12 cellular contexts compared by ENCODE assay signal in genomic region chrX:1215123-1215823, GRCh38. TPM values are rescaled to one million over a fixed set of nuclear protein-coding genes. Genes with fewer than 3 reads are reported as not detected.
A peak's percentile ranks its signal among the peaks of the same experiment; 100 is the strongest.
DNase-seq lines count a peak whose midpoint lies in the region; ATAC-seq and TF ChIP-seq lines count a peak whose summit lies in the region.
"Had no signal": no experiment of that assay in that cellular context is flagged by ENCODE, and none has a peak within 500 bp of the region (broad histone marks: within the 10 kb centered on the region; RNA-seq: fewer than 3 reads in every experiment).

No MANE protein-coding gene starts in this region.

- POLR2A ChIA-PET in OCI-LY7 (lab: Charles Lee): no interaction called here

- H2AFZ ChIP-seq in OCI-LY7 (ENCODE audit: low read length): peak overlapping the region; percentile 30; the same call in 1 of the 2 replicates
- H2AFZ ChIP-seq: parathyroid adenoma had no signal

- H3K27me3 Mint-ChIP-seq in type B pancreatic cell: peaks cover 5% of the 10 kb centered on the region

- no peaks in the 10 kb centered on the region for H3K9me3 Mint-ChIP-seq in type B pancreatic cell

- H3K27ac Mint-ChIP-seq in type B pancreatic cell: no peak overlapping the region

- intact Hi-C loops in OCI-LY7 (cut with micrococcal nuclease; ENCODE audit: unreplicated experiment) (loop anchor here (1.0 kb wide), 1 partner anchor 9 kb away; no protein-coding TSS in a partner anchor), sigmoid colon (cut with DNase I) (no loop called here), left ventricle myocardium superior (cut with micrococcal nuclease) (no loop called here)

- TF ChIP-seq CTCF in OCI-LY7 (conservative IDR thresholded peaks at IDR 0.05; ENCODE audit: low read length) (no peak), sigmoid colon (IDR thresholded peaks at IDR 0.05) (no peak), type B pancreatic cell (conservative IDR thresholded peaks at IDR 0.05) (no peak)

- CTCF ChIA-PET in OCI-LY7 (lab: Charles Lee; ENCODE audit: unreplicated experiment): no interaction called here

- peak; percentile 68 for DNase-seq in OCI-LY7 (ENCODE audit: low spot score)
- peak; percentile 32 for DNase-seq in sigmoid colon
- DNase-seq in NCI-H2171 treated with DMSO at 0.1 percent for 48 hours (lab: John Stamatoyannopoulos, UW): no peak
- DNase-seq in left ventricle myocardium superior: no peak
- DNase-seq in type B pancreatic cell (ENCODE audit: extremely low spot score, unreplicated experiment): no peak
- DNase-seq: islet precursor cell, NCI-H1048 had no signal

- no peaks in the 10 kb centered on the region for H3K36me3 Mint-ChIP-seq in type B pancreatic cell

- no peak for TF ChIP-seq POLR2A in sigmoid colon (IDR thresholded peaks at IDR 0.05)

- H3K9me3 ChIP-seq in OCI-LY7 (ENCODE audit: low read length) (no peaks in the 10 kb centered on the region), sigmoid colon (no peaks in the 10 kb centered on the region)

- H3K79me2 ChIP-seq in OCI-LY7 (ENCODE audit: insufficient read depth, low read depth, low read length): no peaks in the 10 kb centered on the region
- H3K79me2 ChIP-seq: parathyroid adenoma had no signal

- no peak overlapping the region for H3K4me3 ChIP-seq in OCI-LY7 (ENCODE audit: low read depth, low read length, poor library complexity, severe bottlenecking)
- H3K4me3 ChIP-seq in sigmoid colon: no peak overlapping the region
- H3K4me3 ChIP-seq: coronary artery had no signal

- H3K4me2 ChIP-seq in OCI-LY7 (ENCODE audit: low read length): peak overlapping the region; percentile 50

- H3K9me2 ChIP-seq in OCI-LY7 (ENCODE audit: insufficient read depth, low read length): no peaks in the 10 kb centered on the region

- peak; percentile 47 for ATAC-seq in GM18498 (IDR thresholded peaks at IDR 0.05; ENCODE audit: unreplicated experiment)
- peak; percentile 45 for ATAC-seq in HG03159 (IDR thresholded peaks at IDR 0.05; ENCODE audit: unreplicated experiment)
- no peak for ATAC-seq in left ventricle myocardium superior

- peak overlapping the region; percentile 74 for H3K27ac ChIP-seq in OCI-LY7 (ENCODE audit: low read depth, low read length, poor library complexity, severe bottlenecking)
- no peak overlapping the region for H3K27ac ChIP-seq in sigmoid colon
- H3K27ac ChIP-seq: C4-2B, coronary artery, parathyroid adenoma had no signal

- no peaks in the 10 kb centered on the region for H4K20me1 ChIP-seq in OCI-LY7 (ENCODE audit: insufficient read depth, low read length)

- H3K27me3 ChIP-seq in sigmoid colon: no peaks in the 10 kb centered on the region

- H3K36me3 ChIP-seq in OCI-LY7 (ENCODE audit: insufficient read depth, low read length) (no peaks in the 10 kb centered on the region), sigmoid colon (no peaks in the 10 kb centered on the region)

- 48 to 76% methylated on average over 10 of the region's 10 CpGs for WGBS in sigmoid colon, 2 donors

- peaks cover 3% of the 10 kb centered on the region for H3K4me1 Mint-ChIP-seq in type B pancreatic cell (ENCODE audit: unreplicated experiment)

- TF ChIP-seq EP300 in sigmoid colon (IDR thresholded peaks at IDR 0.05): no peak

- BruUV-seq in OCI-LY7 (replicated peaks; lab: Mats Ljungman, UMichigan): no TSS peak

- no peak overlapping the region for H3K4me3 Mint-ChIP-seq in type B pancreatic cell

- H3K4me1 ChIP-seq in OCI-LY7 (ENCODE audit: insufficient read depth, low read length, poor library complexity, severe bottlenecking) (peaks cover 39% of the 10 kb centered on the region), sigmoid colon (no peaks in the 10 kb centered on the region)
- H3K4me1 ChIP-seq: parathyroid adenoma had no signal

RNA-seq across cellular contexts. Expression of gene CRLF2, which starts 2.8 kb away (rescaled TPM):
- total RNA-seq in OCI-LY7 (2014; rRNA removed; shearing (Covaris generic)): 1.0 and 3.3 TPM in 2 replicates
- total RNA-seq in OCI-LY7 (2022) (0.80 and 1.2 TPM in 2 replicates), sigmoid colon (1 to 10 TPM in 1 of 4 donors, under 1 TPM in 2, not detected in 1; 0.41 to 1.1 (median 0.71) TPM), left ventricle myocardium superior (not detected), type B pancreatic cell (ENCODE audit: low replicate concordance) (not detected in 2 replicates)
- under 1 TPM in 1 of 3 donors, not detected in 2; 0.77 TPM for polyA plus RNA-seq in sigmoid colon

RNA-seq across cellular contexts. Expression of gene CSF2RA, which starts 53.3 kb away (rescaled TPM):
- total RNA-seq in OCI-LY7 (2014; rRNA removed; shearing (Covaris generic)): not detected in 2 replicates
- not detected in 2 replicates for total RNA-seq in OCI-LY7 (2022)
- 1 to 10 TPM; 3.4 to 8.6 (median 5.7) TPM for total RNA-seq in sigmoid colon
- polyA plus RNA-seq in sigmoid colon: 10 to 100 TPM in 1 of 3 donors, 1 to 10 TPM in 2; 4.2 to 14.1 (median 9.4) TPM
- total RNA-seq in left ventricle myocardium superior: 3.6 TPM
- 5.1 and 6.7 TPM in 2 replicates for total RNA-seq in type B pancreatic cell (ENCODE audit: low replicate concordance)

Comparison
In these comparisons a context has a peak if more than half of its experiments do, and no peak if none do; other contexts are left out.
1. DNase-seq: peak in OCI-LY7 (single experiment) and sigmoid colon (single experiment); none in NCI-H2171 treated with DMSO at 0.1 percent for 48 hours (single experiment), left ventricle myocardium superior (single experiment) and type B pancreatic cell (single experiment).